12 cellular contexts compared by ENCODE assay signal in the genomic region with DNA sequence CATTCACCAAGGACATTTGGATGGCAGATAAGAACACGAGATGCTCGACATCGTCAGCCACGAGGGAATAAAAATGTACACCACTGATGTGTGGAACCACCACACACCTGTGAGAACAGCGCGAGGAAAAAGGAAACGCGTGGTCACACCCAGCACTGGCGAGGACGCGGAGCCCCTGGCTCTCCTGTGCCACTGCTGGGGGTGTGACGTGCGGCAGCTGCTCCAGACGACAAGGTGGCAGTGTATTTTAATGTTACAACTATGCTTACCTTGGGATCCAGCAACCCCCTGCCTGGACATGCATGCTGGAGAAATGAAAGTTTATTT.
"Had no signal": no experiment of that assay in that cellular context is flagged by ENCODE, and none has a peak within 500 bp of the region (broad histone marks: within the 10 kb centered on the region; RNA-seq: fewer than 3 reads in every experiment).

No MANE protein-coding gene starts in this region.

- H3K27ac Mint-ChIP-seq: activated CD8-positive, alpha-beta T cell treated with anti-CD3 and anti-CD28 coated beads, Interleukin-2, amount 10 ng/mL, durations not matched to agents 7 days and 5 days; activated T-helper 2 cell treated with anti-CD3 and anti-CD28 coated beads, Interferon-gamma antibody, Interleukin-2, Interleukin-4, amounts not matched to agents 10 μg/mL and 5 μg/mL and 100 μg/mL, durations not matched to agents 14 hours and 24 hours and 36 hours; nephron; stimulated activated naive CD8-positive, alpha-beta T cell treated with anti-CD3 and anti-CD28 coated beads, Interleukin-15, Interleukin-2, amounts not matched to agents 100 ng/mL and 50 ng/mL, for 24 hours had no signal

- H3K9me3 Mint-ChIP-seq: activated T-helper 2 cell treated with anti-CD3 and anti-CD28 coated beads, Interferon-gamma antibody, Interleukin-2, Interleukin-4, amounts not matched to agents 10 μg/mL and 5 μg/mL and 100 μg/mL, durations not matched to agents 14 hours and 24 hours and 36 hours; nephron; stimulated activated naive CD8-positive, alpha-beta T cell treated with anti-CD3 and anti-CD28 coated beads, Interleukin-15, Interleukin-2, amounts not matched to agents 100 ng/mL and 50 ng/mL, for 24 hours had no signal

- H3K4me3 ChIP-seq: thoracic aorta had no signal

- DNase-seq: activated CD4-positive, alpha-beta T cell treated with anti-CD3 and anti-CD28 coated beads for 4 hours; activated CD8-positive, alpha-beta T cell treated with anti-CD3 and anti-CD28 coated beads, Interleukin-2, amount 10 ng/mL, durations not matched to agents 7 days and 5 days; activated naive CD4-positive, alpha-beta T cell treated with anti-CD3 and anti-CD28 coated beads, Interleukin-2, amount 50 U/mL, for 16 hours; central memory CD4-positive, alpha-beta T cell; occipital lobe; stimulated activated CD4-positive, alpha-beta T cell treated with anti-CD3 and anti-CD28 coated beads, Interleukin-12 subunit alpha, Interleukin-12 subunit beta, amount 100 ng/mL, for 4 hours; T-helper 9 cell had no signal

- ATAC-seq: activated CD8-positive, alpha-beta T cell treated with anti-CD3 and anti-CD28 coated beads, Interleukin-2, amount 10 ng/mL, durations not matched to agents 7 days and 5 days; sciatic nerve had no signal

- H3K9me3 ChIP-seq: thoracic aorta had no signal

- H3K36me3 ChIP-seq: thoracic aorta had no signal

- H3K4me3 Mint-ChIP-seq: activated CD8-positive, alpha-beta T cell treated with anti-CD3 and anti-CD28 coated beads, Interleukin-2, amount 10 ng/mL, durations not matched to agents 7 days and 5 days; nephron; stimulated activated naive CD8-positive, alpha-beta T cell treated with anti-CD3 and anti-CD28 coated beads, Interleukin-15, Interleukin-2, amounts not matched to agents 100 ng/mL and 50 ng/mL, for 24 hours had no signal

- H3K4me1 Mint-ChIP-seq: nephron had no signal

- H3K27ac ChIP-seq: thoracic aorta had no signal
